13 cellular contexts compared by ENCODE assay signal in genomic region chr11:17244046-17244445, GRCh38. TPM values are rescaled to one million over a fixed set of nuclear protein-coding genes. Genes with fewer than 3 reads are reported as not detected.
DNase-seq lines count a peak whose midpoint lies in the region; ATAC-seq and TF ChIP-seq lines count a peak whose summit lies in the region.
"Had no signal": no experiment of that assay in that cellular context is flagged by ENCODE, and none has a peak within 500 bp of the region (broad histone marks: within the 10 kb centered on the region; RNA-seq: fewer than 3 reads in every experiment).

No MANE protein-coding gene starts in this region.

- H3K9me3 ChIP-seq in ovary: no peaks in the 10 kb centered on the region
- H3K9me3 ChIP-seq: prostate gland had no signal

- intact Hi-C loops in ovary (cut with DNase I): no loop called here

- DNase-seq in GM13977 (ENCODE audit: low spot score) (peak; percentile 28), NOMO-1 treated with dmso at 0.1 percent for 144 hours (lab: John Stamatoyannopoulos, UW; ENCODE audit: unreplicated experiment) (peak; percentile 22), NCI-H510A treated with DMSO at 0.1 percent for 48 hours (lab: John Stamatoyannopoulos, UW) (no peak), EL (no peak), T-helper 9 cell (no peak), ovary (no peak)
- DNase-seq: activated effector memory CD4-positive, alpha-beta T cell treated with anti-CD3 and anti-CD28 coated beads, Interleukin-2, amount 50 U/mL, for 16 hours; PC-3 had no signal

- WGBS in ovary, 3 donors: 61 to 83% (median 67%) methylated on average over 2 of the region's 2 CpGs

- no peaks in the 10 kb centered on the region for H3K4me1 ChIP-seq in ovary (ENCODE audit: insufficient read depth)
- H3K4me1 ChIP-seq: prostate gland had no signal

- ATAC-seq in GM19467 (IDR thresholded peaks at IDR 0.05; ENCODE audit: unreplicated experiment) (peak; percentile 96), HG03064 (IDR thresholded peaks at IDR 0.05; ENCODE audit: low read depth, unreplicated experiment) (peak; percentile 95)
- ATAC-seq: PC-3 had no signal

- H3K36me3 ChIP-seq in ovary: no peaks in the 10 kb centered on the region
- H3K36me3 ChIP-seq: prostate gland had no signal

- no peak for TF ChIP-seq CTCF in GM13977 (IDR thresholded peaks at IDR 0.05; ENCODE audit: extremely low read depth, insufficient read depth, missing control alignments)
- TF ChIP-seq CTCF in ovary (IDR thresholded peaks at IDR 0.05): no peak

- in situ Hi-C loops in GM13977 (cut with MboI; ENCODE audit: low pct_unique_long_range_greater_than_20kb, low sequenced_read_pairs, unreplicated experiment): loop anchor here (25.0 kb wide), 1 partner anchor 268 kb away; no protein-coding TSS in a partner anchor

- no peak overlapping the region for H3K4me3 ChIP-seq in ovary
- H3K4me3 ChIP-seq: lung, prostate gland had no signal

- no peak for TF ChIP-seq EP300 in ovary (IDR thresholded peaks at IDR 0.05)

- no peak for TF ChIP-seq POLR2A in ovary (IDR thresholded peaks at IDR 0.05)

- no peak overlapping the region for H3K27ac ChIP-seq in ovary
- H3K27ac ChIP-seq: C4-2B, prostate gland had no signal

- no peaks in the 10 kb centered on the region for H3K27me3 ChIP-seq in ovary

RNA-seq across cellular contexts. Expression of gene NUCB2, which starts 32.5 kb away (rescaled TPM):
- 100 to 1,000 TPM in 2 of 7 donors, 10 to 100 TPM in 5; 36.7 to 116 (median 86.1) TPM for total RNA-seq in ovary
- polyA plus RNA-seq in ovary: 100 to 1,000 TPM in 1 of 2 donors, 10 to 100 TPM in 1; 57.6 to 108 TPM

RNA-seq across cellular contexts. Expression of gene PIK3C2A, which starts 36.3 kb away (rescaled TPM):
- total RNA-seq in ovary: 10 to 100 TPM; 39.3 to 66.1 (median 55.0) TPM
- polyA plus RNA-seq in ovary: 10 to 100 TPM; 12.0 to 19.6 TPM

Comparison
In these comparisons a context has a peak if more than half of its experiments do, and no peak if none do; other contexts are left out.
1. DNase-seq: peak in GM13977 (single experiment) and NOMO-1 treated with dmso at 0.1 percent for 144 hours (single experiment); none in NCI-H510A treated with DMSO at 0.1 percent for 48 hours (single experiment), EL (single experiment), T-helper 9 cell (single experiment) and ovary (0 of 5).